Comparison of ENCODE assay signal across 8 cellular contexts in genomic region chr4:56655627-56656345, GRCh38. TPM values are rescaled to one million over a fixed set of nuclear protein-coding genes. Genes with fewer than 3 reads are reported as not detected.
DNase-seq lines count a peak whose midpoint lies in the region; ATAC-seq and TF ChIP-seq lines count a peak whose summit lies in the region.

No MANE protein-coding gene starts in this region.

- H3K36me3 Mint-ChIP-seq in activated naive CD4-positive, alpha-beta T cell treated with anti-CD3 and anti-CD28 coated beads, Interleukin-2, amount 50 U/mL, for 72 hours = peaks cover 0 to 14% of the 10 kb centered on the region in 2 donors

- peak overlapping the region in 1 of 2 donors; percentile 19 for H3K27ac ChIP-seq in right atrium auricular region
- H3K27ac ChIP-seq in OCI-LY7 (ENCODE audit: low read depth, low read length, poor library complexity, severe bottlenecking) = no peak overlapping the region
- H3K27ac ChIP-seq in PC-9 = no peak overlapping the region

- no peaks in the 10 kb centered on the region for H3K79me2 ChIP-seq in OCI-LY7 (ENCODE audit: insufficient read depth, low read depth, low read length)
- no peaks in the 10 kb centered on the region for H3K79me2 ChIP-seq in PC-9 (ENCODE audit: low read depth)

- no peak overlapping the region for H2AFZ ChIP-seq in OCI-LY7 (ENCODE audit: low read length)
- no peak overlapping the region for H2AFZ ChIP-seq in PC-9

- POLR2A ChIA-PET in OCI-LY7 (lab: Charles Lee) = no interaction called here
- POLR2A ChIA-PET in PC-9 (lab: Charles Lee; ENCODE audit: unreplicated experiment) = no interaction called here

- H3K9me3 ChIP-seq in right atrium auricular region = no peaks in the 10 kb centered on the region
- no peaks in the 10 kb centered on the region for H3K9me3 ChIP-seq in OCI-LY7 (ENCODE audit: low read length)
- no peaks in the 10 kb centered on the region for H3K9me3 ChIP-seq in PC-9 (ENCODE audit: insufficient read depth, low read depth)

- H3K4me2 ChIP-seq in OCI-LY7 (ENCODE audit: low read length) (no peak overlapping the region), PC-9 (no peak overlapping the region)

- ATAC-seq in HG02885 (IDR thresholded peaks at IDR 0.05; ENCODE audit: poor library complexity, unreplicated experiment) (peak; percentile 43), HG02870 (IDR thresholded peaks at IDR 0.05; ENCODE audit: unreplicated experiment) (no peak)
- peak; percentile 38 to 44 for ATAC-seq in activated naive CD4-positive, alpha-beta T cell treated with anti-CD3 and anti-CD28 coated beads, Interleukin-2, amount 50 U/mL, for 72 hours

- no peaks in the 10 kb centered on the region for H4K20me1 ChIP-seq in OCI-LY7 (ENCODE audit: insufficient read depth, low read length)
- no peaks in the 10 kb centered on the region for H4K20me1 ChIP-seq in PC-9 (ENCODE audit: insufficient read depth)

- H3K36me3 ChIP-seq in right atrium auricular region = no peaks in the 10 kb centered on the region
- H3K36me3 ChIP-seq in OCI-LY7 (ENCODE audit: insufficient read depth, low read length) = no peaks in the 10 kb centered on the region
- no peaks in the 10 kb centered on the region for H3K36me3 ChIP-seq in PC-9 (ENCODE audit: low read depth)

- H3K27ac Mint-ChIP-seq in activated naive CD4-positive, alpha-beta T cell treated with anti-CD3 and anti-CD28 coated beads, Interleukin-2, amount 50 U/mL, for 72 hours = peak overlapping the region in 1 of 2 donors; percentile 75

- DNase-seq in AG09309 (ENCODE audit: low read depth) = no peak
- peak in 1 of 2 donors; percentile 34 for DNase-seq in activated naive CD4-positive, alpha-beta T cell treated with anti-CD3 and anti-CD28 coated beads, Interleukin-2, amount 50 U/mL, for 72 hours (ENCODE audit: low spot score in 2 of 2)
- DNase-seq in right atrium auricular region (ENCODE audit: low spot score) = no peak
- no peak for DNase-seq in retinal pigment epithelial cell (ENCODE audit: low read depth)
- DNase-seq in OCI-LY7 (ENCODE audit: low spot score) = no peak
- DNase-seq in PC-9 = no peak

- H3K9me2 ChIP-seq in OCI-LY7 (ENCODE audit: insufficient read depth, low read length) = no peaks in the 10 kb centered on the region
- no peaks in the 10 kb centered on the region for H3K9me2 ChIP-seq in PC-9 (ENCODE audit: insufficient read depth)

- H3F3A ChIP-seq in PC-9 (ENCODE audit: insufficient read depth, low read depth) = no peaks in the 10 kb centered on the region

- peak overlapping the region; percentile 37 for H3K4me3 ChIP-seq in AG09309 (ENCODE audit: control insufficient read depth, low read depth, low read length)
- peak overlapping the region; percentile 41 to 59 for H3K4me3 ChIP-seq in right atrium auricular region
- peak overlapping the region; percentile 48 for H3K4me3 ChIP-seq in retinal pigment epithelial cell (ENCODE audit: low read length)
- no peak overlapping the region for H3K4me3 ChIP-seq in OCI-LY7 (ENCODE audit: low read depth, low read length, poor library complexity, severe bottlenecking)
- H3K4me3 ChIP-seq in PC-9 = no peak overlapping the region

- intact Hi-C loops in OCI-LY7 (cut with micrococcal nuclease; ENCODE audit: unreplicated experiment) (no loop called here), PC-9 (cut with micrococcal nuclease; ENCODE audit: unreplicated experiment) (no loop called here)

- no peaks in the 10 kb centered on the region for H3K9me3 Mint-ChIP-seq in activated naive CD4-positive, alpha-beta T cell treated with anti-CD3 and anti-CD28 coated beads, Interleukin-2, amount 50 U/mL, for 72 hours

- TF ChIP-seq CTCF in AG09309 (IDR thresholded peaks at IDR 0.05; ENCODE audit: control insufficient read depth, insufficient read depth, low read depth, low read length, missing control alignments) (no peak), right atrium auricular region (IDR thresholded peaks at IDR 0.05) (no peak), retinal pigment epithelial cell (conservative IDR thresholded peaks at IDR 0.05; ENCODE audit: low read depth, low read length) (no peak), OCI-LY7 (conservative IDR thresholded peaks at IDR 0.05; ENCODE audit: low read length) (no peak), PC-9 (conservative IDR thresholded peaks at IDR 0.05) (no peak)

- H3K4me1 ChIP-seq in right atrium auricular region (peaks cover 0 to 27% of the 10 kb centered on the region in 2 donors), OCI-LY7 (ENCODE audit: insufficient read depth, low read length, poor library complexity, severe bottlenecking) (no peaks in the 10 kb centered on the region), PC-9 (replicated peaks; ENCODE audit: insufficient read depth) (peaks cover 14% of the 10 kb centered on the region)

- CTCF ChIA-PET in OCI-LY7 (lab: Charles Lee; ENCODE audit: unreplicated experiment) (interaction anchor here (0.6 kb wide), 1 partner anchor 186 kb away, joined by 3 read pairs; no protein-coding TSS in a partner anchor), PC-9 (lab: Charles Lee) (no interaction called here)

- no peaks in the 10 kb centered on the region for H3K27me3 ChIP-seq in right atrium auricular region
- no peaks in the 10 kb centered on the region for H3K27me3 ChIP-seq in PC-9 (ENCODE audit: insufficient read depth, low read depth)

- BruUV-seq in OCI-LY7 (replicated peaks; lab: Mats Ljungman, UMichigan) (no TSS peak), PC-9 (replicated peaks; lab: Mats Ljungman, UMichigan) (no TSS peak)

RNA-seq across cellular contexts. Expression of gene HOPX, which starts 25.3 kb away (rescaled TPM):
- total RNA-seq in activated naive CD4-positive, alpha-beta T cell treated with anti-CD3 and anti-CD28 coated beads, Interleukin-2, amount 50 U/mL, for 72 hours = 10 to 100 TPM; 21.0 to 33.5 TPM
- total RNA-seq in right atrium auricular region (100 to 1,000 TPM in 1 of 2 donors, 1 to 10 TPM in 1; 7.8 to 203 TPM), OCI-LY7 (2022) (not detected in 2 replicates), PC-9 (2021) (0.98 and 1.0 TPM in 2 replicates)
- not detected in 2 replicates for total RNA-seq in OCI-LY7 (2014; rRNA removed; shearing (Covaris generic))

Comparison
In these comparisons a context has a peak if more than half of its experiments do, and no peak if none do; other contexts are left out.
1. H3K4me3 ChIP-seq: peak in AG09309 (single experiment), right atrium auricular region (2 of 2) and retinal pigment epithelial cell (single experiment); none in OCI-LY7 (single experiment) and PC-9 (single experiment).